ENCODE assay signal across 8 cellular contexts in the genomic region with DNA sequence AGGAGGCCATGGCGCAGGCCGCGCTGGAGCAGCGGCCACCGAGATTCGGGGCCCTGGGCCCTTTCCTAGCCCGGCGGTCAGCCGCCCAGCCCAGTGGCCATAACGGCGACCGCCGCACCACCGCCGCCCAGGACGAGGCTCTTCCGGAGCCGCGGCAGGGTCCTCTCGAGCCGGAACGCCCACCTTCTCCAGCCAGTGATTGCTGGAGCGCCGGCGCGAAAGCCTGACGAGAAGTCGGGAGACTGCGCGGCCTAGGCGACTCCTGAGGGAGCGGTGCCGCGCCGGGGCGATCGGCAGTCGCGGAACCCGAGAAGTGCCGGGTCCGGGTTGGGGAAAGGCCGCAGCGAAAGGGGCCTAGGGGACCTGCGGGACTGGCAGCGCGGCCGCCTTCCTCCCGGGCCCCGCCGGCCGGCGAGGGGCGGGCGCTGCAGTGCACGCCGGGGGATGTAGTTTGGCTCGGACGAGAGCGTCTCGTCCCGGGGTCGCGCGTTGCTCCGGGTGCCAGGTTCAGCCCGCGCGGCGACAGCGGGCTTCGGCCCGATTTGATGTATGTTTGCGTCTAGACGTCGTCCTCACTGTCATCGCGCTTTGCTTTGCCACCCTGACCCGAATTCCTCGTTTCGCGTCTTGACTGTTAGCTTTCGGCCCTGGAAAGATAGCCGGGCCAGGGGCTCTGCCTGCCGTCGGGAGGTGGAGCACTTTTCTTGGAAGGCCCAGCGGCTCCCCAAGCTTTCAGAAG. TPM values are rescaled to one million over a fixed set of nuclear protein-coding genes. Genes with fewer than 3 reads are reported as not detected.
A peak's percentile ranks its signal among the peaks of the same experiment; 100 is the strongest.
DNase-seq lines count a peak whose midpoint lies in the region; ATAC-seq and TF ChIP-seq lines count a peak whose summit lies in the region.

A gene with protein sequence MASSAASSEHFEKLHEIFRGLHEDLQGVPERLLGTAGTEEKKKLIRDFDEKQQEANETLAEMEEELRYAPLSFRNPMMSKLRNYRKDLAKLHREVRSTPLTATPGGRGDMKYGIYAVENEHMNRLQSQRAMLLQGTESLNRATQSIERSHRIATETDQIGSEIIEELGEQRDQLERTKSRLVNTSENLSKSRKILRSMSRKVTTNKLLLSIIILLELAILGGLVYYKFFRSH (minus strand): TSS at position 153 of the 739 bp plus-strand sequence. CDS start 143 bp downstream, at position 10.

- peaks cover 0 to 22% (median 9%) of the 10 kb centered on the region in 9 donors for H3K36me3 ChIP-seq in heart right ventricle
- H3K36me3 ChIP-seq in upper lobe of right lung, result peaks cover 9% of the 10 kb centered on the region

- H3K4me3 ChIP-seq in heart right ventricle (peak within 1 kb of the TSS; percentile 79 to 99 (median 95)), upper lobe of right lung (peak within 1 kb of the TSS; percentile 98)

- H3K27me3 ChIP-seq in heart right ventricle (no peaks in the 10 kb centered on the region), upper lobe of right lung (no peaks in the 10 kb centered on the region)

- in situ Hi-C loops in GM13977 (cut with MboI; ENCODE audit: low pct_unique_long_range_greater_than_20kb, low sequenced_read_pairs, unreplicated experiment), result no loop called here

- WGBS in adipose tissue, 3 donors, result 0 to 1% (median 0%) methylated on average over 85 to 87 of the region's 87 CpGs
- WGBS in heart right ventricle, 2 donors, result 0 to 1% methylated on average over 78 to 87 of the region's 87 CpGs

- peak; percentile 12 for TF ChIP-seq CTCF in GM13977 (IDR thresholded peaks at IDR 0.05; ENCODE audit: extremely low read depth, insufficient read depth, missing control alignments)
- TF ChIP-seq CTCF in heart right ventricle (IDR thresholded peaks at IDR 0.05), result peak in 4 of 9 donors; percentile 22 to 46 (median 42)
- TF ChIP-seq CTCF in upper lobe of right lung (IDR thresholded peaks at IDR 0.05), result no peak

- peak within 1 kb of the TSS; percentile 95 for H3K27ac ChIP-seq in adipose tissue (ENCODE audit: low read depth, low read length)
- peak within 1 kb of the TSS; percentile 96 to 100 (median 100) for H3K27ac ChIP-seq in heart right ventricle
- peak within 1 kb of the TSS; percentile 100 for H3K27ac ChIP-seq in upper lobe of right lung

- DNase-seq in GM13977 (ENCODE audit: low spot score) (peak; percentile 89), NCI-H1417 (lab: John Stamatoyannopoulos, UW) (peak; percentile 88 to 98 (median 94)), T-helper 1 cell (peak; percentile 55 to 80 (median 70)), heart right ventricle (peak; percentile 84 to 85), posterior vena cava (ENCODE audit: low spot score) (peak; percentile 94), upper lobe of right lung (peak; percentile 93)

- peaks cover 7 to 34% (median 25%) of the 10 kb centered on the region in 9 donors for H3K4me1 ChIP-seq in heart right ventricle
- H3K4me1 ChIP-seq in upper lobe of right lung, result peaks cover 32% of the 10 kb centered on the region

- intact Hi-C loops in heart right ventricle (cut with DNase I) (loop anchor here in 1 of 10 donors (2.0 to 5.0 kb wide), 2 partner anchors 20 to 72 kb away; a partner anchor contains a TSS), posterior vena cava (cut with DNase I) (no loop called here), upper lobe of right lung (cut with DNase I) (no loop called here)

- no peaks in the 10 kb centered on the region for H3K9me3 ChIP-seq in heart right ventricle
- no peaks in the 10 kb centered on the region for H3K9me3 ChIP-seq in upper lobe of right lung

- ATAC-seq in HG02798 (IDR thresholded peaks at IDR 0.05; ENCODE audit: poor library complexity, unreplicated experiment) (peak; percentile 93), heart right ventricle (peak; percentile 96 to 98 (median 96)), upper lobe of right lung (peak; percentile 97)

RNA-seq across cellular contexts. Expression of the gene that starts here (rescaled TPM):
- polyA plus RNA-seq in adipose tissue (100 to 1,000 TPM in 2 of 3 donors, 10 to 100 TPM in 1; 41.8 to 166 (median 135) TPM), heart right ventricle (10 to 100 TPM; 64.7 to 88.2 TPM)
- total RNA-seq in heart right ventricle (100 to 1,000 TPM; 110 to 153 (median 125) TPM), posterior vena cava (100 to 1,000 TPM; 111 to 117 TPM), upper lobe of right lung (122 TPM)

Comparison
In these comparisons a context has a peak if more than half of its experiments do, and no peak if none do; other contexts are left out.
1. Peak in every context shown above with its lines: DNase-seq, ATAC-seq, H3K4me3 ChIP-seq and H3K27ac ChIP-seq.